ENCODE assay signal across 9 cellular contexts in the genomic region with DNA sequence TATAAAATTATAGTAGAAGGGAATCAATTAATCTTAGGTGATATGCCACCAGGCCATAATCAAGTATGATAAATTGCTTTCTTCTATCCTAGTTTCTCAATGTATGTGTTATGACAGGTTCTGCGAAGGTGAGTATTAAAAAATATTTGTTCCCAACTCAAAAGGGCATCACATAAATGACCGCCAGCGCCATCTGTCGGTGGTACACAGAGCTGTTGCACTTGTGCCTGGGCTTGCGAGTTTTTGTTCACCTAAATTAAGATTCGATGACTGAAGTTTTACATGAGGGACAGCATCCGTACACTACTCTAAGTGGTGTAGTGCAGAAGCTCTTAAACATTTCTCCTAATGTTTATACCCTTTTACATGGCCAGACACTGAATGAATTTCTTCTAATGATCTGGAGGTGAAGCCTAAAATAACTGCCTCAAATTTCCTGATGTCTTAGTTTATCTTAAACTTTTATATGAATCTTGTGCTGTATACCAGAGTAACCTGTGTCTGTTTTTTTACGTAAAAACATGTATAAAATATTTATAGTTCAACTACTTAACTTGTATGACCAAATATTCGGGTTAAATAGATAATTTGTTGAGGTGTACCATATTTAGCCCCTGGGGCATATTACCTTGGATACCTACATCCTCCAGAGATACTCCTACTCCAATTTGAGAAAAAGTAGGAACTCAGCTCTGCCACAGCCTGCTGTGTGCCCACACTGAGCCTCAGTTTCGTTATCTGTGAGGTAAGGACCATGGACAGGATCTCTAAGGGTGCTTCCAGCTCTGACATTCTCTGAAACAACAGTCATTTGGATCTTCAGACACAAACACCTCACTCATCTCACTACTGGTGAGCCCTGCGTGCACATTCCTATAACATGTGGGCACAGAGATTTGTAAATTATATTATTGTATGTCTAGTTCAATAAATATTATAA.
A peak's percentile ranks its signal among the peaks of the same experiment; 100 is the strongest.
DNase-seq lines count a peak whose midpoint lies in the region; ATAC-seq and TF ChIP-seq lines count a peak whose summit lies in the region.
"Had no signal": no experiment of that assay in that cellular context is flagged by ENCODE, and none has a peak within 500 bp of the region (broad histone marks: within the 10 kb centered on the region; RNA-seq: fewer than 3 reads in every experiment).

No MANE protein-coding gene starts in this region.

- no peaks in the 10 kb centered on the region for H3K27me3 Mint-ChIP-seq in H9 (ENCODE audit: low read depth)

- H3K9ac ChIP-seq in H9 (ENCODE audit: extremely low read depth, insufficient read length, low read length) (no peak overlapping the region), mesendoderm (ENCODE audit: low read length) (no peak overlapping the region)
- H3K9ac ChIP-seq: BLaER1 treated with 17β-estradiol and CSF1 and Interleukin-3, amounts not matched to agents 10 nM and 100 nM had no signal

- H3K79me1 ChIP-seq in H9 (ENCODE audit: insufficient read depth, low read depth, low read length, poor library complexity, severe bottlenecking) (no peaks in the 10 kb centered on the region), mesendoderm (ENCODE audit: low read length) (peaks cover 7% of the 10 kb centered on the region)

- H3K9me3 Mint-ChIP-seq in H9, result no peaks in the 10 kb centered on the region

- H2BK15ac ChIP-seq in H9 (ENCODE audit: low read depth, low read length) (no peak overlapping the region), mesendoderm (replicated peaks; ENCODE audit: low read depth) (no peak overlapping the region)

- H3K9me3 ChIP-seq in H9 (ENCODE audit: control insufficient read depth, low read depth, low read length) (no peaks in the 10 kb centered on the region), OCI-LY7 (ENCODE audit: low read length) (no peaks in the 10 kb centered on the region)

- H2BK20ac ChIP-seq in H9 (ENCODE audit: low read depth, low read length, poor library complexity, severe bottlenecking), result no peak overlapping the region

- H2BK12ac ChIP-seq in H9 (ENCODE audit: insufficient read length, low read depth, low read length), result no peak overlapping the region

- H4K20me1 ChIP-seq in H9 (ENCODE audit: control insufficient read depth, insufficient read depth, insufficient read length), result no peaks in the 10 kb centered on the region
- no peaks in the 10 kb centered on the region for H4K20me1 ChIP-seq in OCI-LY7 (ENCODE audit: insufficient read depth, low read length)
- H4K20me1 ChIP-seq: BLaER1 treated with 17β-estradiol and CSF1 and Interleukin-3, amounts not matched to agents 10 nM and 100 nM had no signal

- H3K4me3 Mint-ChIP-seq in H9, result no peak overlapping the region

- no peaks in the 10 kb centered on the region for H3K36me3 Mint-ChIP-seq in H9 (ENCODE audit: insufficient read depth in 1 of 3, low read depth in 3 of 3)

- peak; percentile 96 for TF ChIP-seq CTCF in H9 (conservative IDR thresholded peaks at IDR 0.05)
- TF ChIP-seq CTCF in OCI-LY7 (conservative IDR thresholded peaks at IDR 0.05; ENCODE audit: low read length), result peak; percentile 90
- TF ChIP-seq CTCF in dorsolateral prefrontal cortex (IDR thresholded peaks at IDR 0.05 in 54 of 56, conservative IDR thresholded peaks at IDR 0.05 in 2 of 56; ENCODE audit: low read depth in 1 of 56, partially characterized antibody in 56 of 56), result peak; percentile 76 to 98 (median 88)

- H3K4me1 ChIP-seq in H9 (ENCODE audit: insufficient read depth, low read length) (no peaks in the 10 kb centered on the region; the same call in 1 of the 2 replicates), OCI-LY7 (ENCODE audit: insufficient read depth, low read length, poor library complexity, severe bottlenecking) (no peaks in the 10 kb centered on the region), mesendoderm (ENCODE audit: control insufficient read depth, low read depth, low read length) (no peaks in the 10 kb centered on the region)

- DNase-seq in DMS79 treated with DMSO at 0.1 percent for 48 hours (lab: John Stamatoyannopoulos, UW) (peak; percentile 7), DMS79 (lab: John Stamatoyannopoulos, UW) (no peak), H9 (peak; percentile 50), OCI-LY7 (ENCODE audit: low spot score) (peak; percentile 50), dorsolateral prefrontal cortex (peak; percentile 46 to 76 (median 63)), mesendoderm (peak; percentile 64), mesenteric fat pad (ENCODE audit: low spot score) (no peak)

- intact Hi-C loops in OCI-LY7 (cut with micrococcal nuclease; ENCODE audit: unreplicated experiment) (loop anchor here (5.0 kb wide), 1 partner anchor 1141 kb away; no protein-coding TSS in a partner anchor), dorsolateral prefrontal cortex (cut with DNase I) (loop anchor here (2.0 to 10.0 kb wide), 5 partner anchors 62 to 481 kb away; no protein-coding TSS in a partner anchor)

- CTCF ChIA-PET in OCI-LY7 (lab: Charles Lee; ENCODE audit: unreplicated experiment), result interaction anchor here (0.6 kb wide), 1 partner anchor 9 kb away, joined by 3 read pairs; no protein-coding TSS in a partner anchor

- H4K91ac ChIP-seq in H9 (ENCODE audit: insufficient read length, low read depth, low read length), result no peak overlapping the region

- POLR2A ChIA-PET in OCI-LY7 (lab: Charles Lee), result no interaction called here

- no peak for ATAC-seq in HG02885 (IDR thresholded peaks at IDR 0.05; ENCODE audit: poor library complexity, unreplicated experiment)

- H3K14ac ChIP-seq in H9 (ENCODE audit: insufficient read depth, low read length), result no peak overlapping the region

- H2AK5ac ChIP-seq in H9 (ENCODE audit: insufficient read length, low read length) (no peak overlapping the region), mesendoderm (ENCODE audit: low read length) (no peak overlapping the region)

- H3K4me3 ChIP-seq in OCI-LY7 (ENCODE audit: low read depth, low read length, poor library complexity, severe bottlenecking) (no peak overlapping the region), dorsolateral prefrontal cortex (no peak overlapping the region), mesendoderm (ENCODE audit: low read length) (no peak overlapping the region)
- H3K4me3 ChIP-seq: BLaER1 treated with 17β-estradiol and CSF1 and Interleukin-3, amounts not matched to agents 10 nM and 100 nM had no signal

- H3K23ac ChIP-seq in H9 (ENCODE audit: insufficient read length, low read depth, low read length) (no peak overlapping the region), mesendoderm (ENCODE audit: low read length) (no peak overlapping the region)

- H3K27ac Mint-ChIP-seq in H9, result no peak overlapping the region; a peak in 1 of 7 replicates

- H3K4me2 ChIP-seq in H9 (ENCODE audit: insufficient read depth, insufficient read length, low read length), result no peak overlapping the region
- no peak overlapping the region for H3K4me2 ChIP-seq in OCI-LY7 (ENCODE audit: low read length)
- no peak overlapping the region for H3K4me2 ChIP-seq in mesendoderm (ENCODE audit: low read length)

- no peak overlapping the region for H3K27ac ChIP-seq in H9 (ENCODE audit: insufficient read length, low read depth, low read length)
- no peak overlapping the region for H3K27ac ChIP-seq in OCI-LY7 (ENCODE audit: low read depth, low read length, poor library complexity, severe bottlenecking)
- no peak overlapping the region for H3K27ac ChIP-seq in dorsolateral prefrontal cortex
- no peak overlapping the region for H3K27ac ChIP-seq in mesendoderm (ENCODE audit: low read depth, low read length)
- H3K27ac ChIP-seq: BLaER1 treated with 17β-estradiol and CSF1 and Interleukin-3, amounts not matched to agents 10 nM and 100 nM had no signal

- H4K5ac ChIP-seq in H9 (ENCODE audit: insufficient read length, low read depth, low read length) (no peak overlapping the region), mesendoderm (ENCODE audit: low read length) (no peak overlapping the region)

- H3K56ac ChIP-seq in H9 (ENCODE audit: insufficient read length, low read depth, low read length) (no peak overlapping the region), mesendoderm (ENCODE audit: low read length) (no peak overlapping the region)

- H2BK5ac ChIP-seq in H9 (ENCODE audit: insufficient read length, low read length) (no peak overlapping the region), mesendoderm (ENCODE audit: low read length) (no peak overlapping the region)

- BruUV-seq in OCI-LY7 (replicated peaks; lab: Mats Ljungman, UMichigan), result no TSS peak

- H3K36me3 ChIP-seq in OCI-LY7 (ENCODE audit: insufficient read depth, low read length) (no peaks in the 10 kb centered on the region), mesendoderm (ENCODE audit: control insufficient read depth, insufficient read depth, low read length) (no peaks in the 10 kb centered on the region)
- H3K36me3 ChIP-seq: BLaER1 treated with 17β-estradiol and CSF1 and Interleukin-3, amounts not matched to agents 10 nM and 100 nM had no signal

- H3K9me2 ChIP-seq in OCI-LY7 (ENCODE audit: insufficient read depth, low read length), result no peaks in the 10 kb centered on the region

- WGBS in H9 (ENCODE audit: extremely low coverage, insufficient read length, low lambda C conversion rate), result no CpG with 5 or more reads among the region's 11 CpGs
- no CpG with 5 or more reads among the region's 11 CpGs for WGBS in mesendoderm (ENCODE audit: extremely low coverage, insufficient coverage, low lambda C conversion rate)

- H3K4me1 Mint-ChIP-seq in H9, result peaks cover 37 to 46% of the 10 kb centered on the region in 2 experiments

- H3T11ph ChIP-seq in H9 (ENCODE audit: low read length), result no peak overlapping the region

- H3K27me3 ChIP-seq in H9 (ENCODE audit: insufficient read depth, low read length) (no peaks in the 10 kb centered on the region), dorsolateral prefrontal cortex (no peaks in the 10 kb centered on the region), mesendoderm (ENCODE audit: insufficient read depth, low read length, poor library complexity) (no peaks in the 10 kb centered on the region)
- H3K27me3 ChIP-seq: BLaER1 treated with 17β-estradiol and CSF1 and Interleukin-3, amounts not matched to agents 10 nM and 100 nM had no signal

- H4K8ac ChIP-seq in H9 (replicated peaks; ENCODE audit: insufficient read length, low read depth, low read length), result no peak overlapping the region
- H4K8ac ChIP-seq in mesendoderm (ENCODE audit: low read depth, low read length), result no peak overlapping the region

- no peaks in the 10 kb centered on the region for H3K23me2 ChIP-seq in H9 (ENCODE audit: insufficient read length, low read depth, low read length, poor library complexity, severe bottlenecking)

- H2AFZ ChIP-seq in H9 (ENCODE audit: low read length) (no peak overlapping the region), OCI-LY7 (ENCODE audit: low read length) (no peak overlapping the region)

- H3K79me2 ChIP-seq in H9 (ENCODE audit: insufficient read depth, low read length), result no peaks in the 10 kb centered on the region
- no peaks in the 10 kb centered on the region for H3K79me2 ChIP-seq in OCI-LY7 (ENCODE audit: insufficient read depth, low read depth, low read length)
- no peaks in the 10 kb centered on the region for H3K79me2 ChIP-seq in mesendoderm (ENCODE audit: control insufficient read depth, insufficient read depth, low read length)

- H2BK120ac ChIP-seq in H9 (ENCODE audit: low read depth, low read length, poor library complexity, severe bottlenecking) (no peak overlapping the region), mesendoderm (ENCODE audit: low read depth, low read length) (no peak overlapping the region)

- no peak overlapping the region for H3K4ac ChIP-seq in H9 (ENCODE audit: low read depth, low read length)
- H3K4ac ChIP-seq in mesendoderm (ENCODE audit: low read depth, low read length), result no peak overlapping the region

- no peak overlapping the region for H3K18ac ChIP-seq in H9 (ENCODE audit: insufficient read length, low read depth, low read length)
- H3K18ac ChIP-seq in mesendoderm (ENCODE audit: low read length), result no peak overlapping the region

Comparison
In these comparisons a context has a peak if more than half of its experiments do, and no peak if none do; other contexts are left out.
1. DNase-seq: peak in DMS79 treated with DMSO at 0.1 percent for 48 hours (single experiment), H9 (single experiment), OCI-LY7 (single experiment), dorsolateral prefrontal cortex (10 of 10) and mesendoderm (single experiment); none in DMS79 (single experiment) and mesenteric fat pad (single experiment).
2. Peak in every context shown above with its lines, with median percentiles within 50 percentile points of each other: CTCF ChIP-seq.